ENCODE assay signal across 8 cellular contexts in genomic region chr13:112725346-112726017, GRCh38. TPM values are rescaled to one million over a fixed set of nuclear protein-coding genes. Genes with fewer than 3 reads are reported as not detected.
A peak's percentile ranks its signal among the peaks of the same experiment; 100 is the strongest.
DNase-seq lines count a peak whose midpoint lies in the region; ATAC-seq and TF ChIP-seq lines count a peak whose summit lies in the region.

No MANE protein-coding gene starts in this region.

- H3K4me3 Mint-ChIP-seq in progenitor cell of endocrine pancreas (ENCODE audit: low read depth), result no peak overlapping the region

- DNase-seq in NCI-H1105 treated with DMSO at 0.1 percent for 48 hours (lab: John Stamatoyannopoulos, UW), result peak; percentile 28
- DNase-seq in NCI-H1105 (lab: John Stamatoyannopoulos, UW), result no peak
- peak; percentile 87 for DNase-seq in NCI-H1092 treated with DMSO at 0.1 percent for 48 hours (lab: John Stamatoyannopoulos, UW)
- peak; percentile 51 for DNase-seq in astrocyte of the hippocampus (ENCODE audit: low read depth, low spot score)
- no peak for DNase-seq in progenitor cell of endocrine pancreas (ENCODE audit: low spot score, unreplicated experiment)
- no peak for DNase-seq in mesenteric fat pad (ENCODE audit: low spot score)
- no peak for DNase-seq in cerebellar cortex (ENCODE audit: low spot score)

- no peak for ATAC-seq in HG03439 (IDR thresholded peaks at IDR 0.05; ENCODE audit: unreplicated experiment)

- peaks cover 12% of the 10 kb centered on the region for H3K36me3 Mint-ChIP-seq in progenitor cell of endocrine pancreas (ENCODE audit: insufficient read depth)

- no peaks in the 10 kb centered on the region for H3K27me3 Mint-ChIP-seq in progenitor cell of endocrine pancreas

- H3K9me3 Mint-ChIP-seq in progenitor cell of endocrine pancreas (ENCODE audit: low read depth), result no peaks in the 10 kb centered on the region

- no peak for TF ChIP-seq CTCF in progenitor cell of endocrine pancreas (IDR thresholded peaks at IDR 0.05; ENCODE audit: unreplicated experiment)

- H3K27ac Mint-ChIP-seq in progenitor cell of endocrine pancreas, result peak overlapping the region; percentile 67

- peaks cover 54% of the 10 kb centered on the region for H3K4me1 Mint-ChIP-seq in progenitor cell of endocrine pancreas (ENCODE audit: low read depth)

RNA-seq across cellular contexts. Expression of gene ATP11A, which starts 35.6 kb away (rescaled TPM):
- 100 and 109 TPM in 2 replicates for total RNA-seq in progenitor cell of endocrine pancreas
- total RNA-seq in mesenteric fat pad, result 63.5 TPM

Comparison
In these comparisons a context has a peak if more than half of its experiments do, and no peak if none do; other contexts are left out.
1. DNase-seq: peak in NCI-H1105 treated with DMSO at 0.1 percent for 48 hours (single experiment), NCI-H1092 treated with DMSO at 0.1 percent for 48 hours (single experiment) and astrocyte of the hippocampus (single experiment); none in NCI-H1105 (single experiment), progenitor cell of endocrine pancreas (single experiment), mesenteric fat pad (single experiment) and cerebellar cortex (single experiment).